In the genomic region with DNA sequence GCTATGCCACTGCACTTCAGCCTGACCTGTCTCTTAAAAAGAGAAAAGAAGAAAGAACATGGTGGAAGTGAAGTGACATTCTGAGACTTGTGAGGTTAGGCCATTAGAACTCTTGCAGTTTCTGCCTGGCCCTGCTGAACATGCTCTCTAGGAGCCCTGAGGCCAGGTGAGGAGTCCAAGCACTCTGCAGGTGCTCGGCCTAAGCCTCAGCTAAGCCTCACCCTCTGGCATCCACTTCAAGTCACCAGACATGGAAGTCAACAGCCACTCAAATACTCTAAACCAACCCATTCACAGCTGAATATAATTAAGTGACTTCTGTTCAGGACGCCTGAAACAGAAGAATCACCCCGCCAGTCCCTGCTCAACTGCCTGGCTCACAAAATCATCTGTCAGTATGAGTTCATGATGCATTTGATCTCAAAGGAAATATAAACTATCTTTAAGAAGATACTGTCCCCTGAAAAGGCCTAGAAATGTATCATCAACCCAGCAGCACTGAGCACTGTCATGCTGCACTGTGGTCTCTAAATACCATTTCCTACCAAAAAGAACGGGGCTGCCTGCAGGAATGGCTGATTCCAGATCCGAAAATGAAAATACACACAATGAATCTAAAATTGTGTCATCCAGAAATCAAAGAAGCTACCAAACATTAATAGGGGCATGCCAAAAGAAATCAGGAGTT, we compare ENCODE assay signal across 30 cellular contexts.
"Had no signal": no experiment of that assay in that cellular context is flagged by ENCODE, and none has a peak within 500 bp of the region (broad histone marks: within the 10 kb centered on the region; RNA-seq: fewer than 3 reads in every experiment).

No MANE protein-coding gene starts in this region.

- H3K4me2 ChIP-seq: smooth muscle cell had no signal

- H3K9me3 Mint-ChIP-seq: immature natural killer cell; natural killer cell treated with Interleukin-12 subunit alpha and Interleukin-12 subunit beta and Interleukin-15 and Interleukin-18, amount 100 ng/mL, for 72 hours; stimulated activated effector memory CD8-positive, alpha-beta T cell treated with anti-CD3 and anti-CD28 coated beads, Interleukin-12 subunit alpha, Interleukin-12 subunit beta, amount 100 ng/mL, for 72 hours had no signal

- H3K27me3 ChIP-seq: dorsolateral prefrontal cortex, esophagus muscularis mucosa, heart right ventricle, neutrophil, stomach, thyroid gland had no signal

- H3K4me3 Mint-ChIP-seq: immature natural killer cell; mesothelial cell of epicardium; naive B cell; natural killer cell treated with Interleukin-12 subunit alpha and Interleukin-12 subunit beta and Interleukin-15 and Interleukin-18, amount 100 ng/mL, for 72 hours; neural crest cell; stimulated activated effector memory CD8-positive, alpha-beta T cell treated with anti-CD3 and anti-CD28 coated beads, Interleukin-12 subunit alpha, Interleukin-12 subunit beta, amount 100 ng/mL, for 72 hours had no signal

- H2AFZ ChIP-seq: parathyroid adenoma had no signal

- H3K36me3 Mint-ChIP-seq: immature natural killer cell; mesothelial cell of epicardium; naive B cell; natural killer cell treated with Interleukin-12 subunit alpha and Interleukin-12 subunit beta and Interleukin-15 and Interleukin-18, amount 100 ng/mL, for 72 hours; stimulated activated effector memory CD8-positive, alpha-beta T cell treated with anti-CD3 and anti-CD28 coated beads, Interleukin-12 subunit alpha, Interleukin-12 subunit beta, amount 100 ng/mL, for 72 hours had no signal

- H3K27ac Mint-ChIP-seq: immature natural killer cell; mesothelial cell of epicardium; naive B cell; natural killer cell treated with Interleukin-12 subunit alpha and Interleukin-12 subunit beta and Interleukin-15 and Interleukin-18, amount 100 ng/mL, for 72 hours; progenitor cell of endocrine pancreas; stimulated activated effector memory CD8-positive, alpha-beta T cell treated with anti-CD3 and anti-CD28 coated beads, Interleukin-12 subunit alpha, Interleukin-12 subunit beta, amount 100 ng/mL, for 72 hours had no signal

- H3K36me3 ChIP-seq: esophagus muscularis mucosa, heart right ventricle, neutrophil, stomach, thyroid gland had no signal

- DNase-seq: dorsolateral prefrontal cortex; effector CD4-positive, alpha-beta T cell; foreskin melanocyte; glutamatergic neuron; heart right ventricle; hypothalamus; immature natural killer cell; islet precursor cell; kidney glomerular epithelial cell; left colon; mesenchymal stem cell; mucosa of descending colon; naive B cell; stimulated activated CD4-positive, alpha-beta T cell treated with anti-CD3 and anti-CD28 coated beads, Interleukin-2, amount 100 ng/mL, for 24 hours; stimulated activated CD4-positive, alpha-beta T cell treated with anti-CD3 and anti-CD28 coated beads, Interleukin-4, amount 100 ng/mL, for 24 hours; stimulated activated naive CD4-positive, alpha-beta T cell treated with Interleukin-2 at 50 U/mL for 16 hours; stomach; thyroid gland; trophoblast cell had no signal

- H3K27ac ChIP-seq: epithelial cell of prostate, esophagus muscularis mucosa, neutrophil, parathyroid adenoma, stomach, thyroid gland had no signal

- H3K27me3 Mint-ChIP-seq: naive B cell had no signal

- H3K79me2 ChIP-seq: parathyroid adenoma had no signal

- H3K9me3 ChIP-seq: neutrophil, thyroid gland had no signal

- H3K4me1 ChIP-seq: parathyroid adenoma had no signal

- H3K4me1 Mint-ChIP-seq: immature natural killer cell; naive B cell; neural crest cell; stimulated activated effector memory CD8-positive, alpha-beta T cell treated with anti-CD3 and anti-CD28 coated beads, Interleukin-12 subunit alpha, Interleukin-12 subunit beta, amount 100 ng/mL, for 72 hours had no signal

- ATAC-seq: heart right ventricle; left colon; mucosa of descending colon; natural killer cell treated with Interleukin-12 subunit alpha and Interleukin-12 subunit beta and Interleukin-15 and Interleukin-18, amount 100 ng/mL, for 72 hours; sciatic nerve; stimulated activated effector memory CD8-positive, alpha-beta T cell treated with anti-CD3 and anti-CD28 coated beads, Interleukin-12 subunit alpha, Interleukin-12 subunit beta, amount 100 ng/mL, for 72 hours had no signal

- H3K9ac ChIP-seq: parathyroid adenoma had no signal

- H3K4me3 ChIP-seq: dorsolateral prefrontal cortex, esophagus muscularis mucosa, heart right ventricle, mucosa of descending colon, smooth muscle cell, stomach, thyroid gland had no signal
